In genomic region chr2:66495788-66496640, GRCh38 we compare ENCODE assay signal across 9 cellular contexts.
DNase-seq lines count a peak whose midpoint lies in the region; ATAC-seq and TF ChIP-seq lines count a peak whose summit lies in the region.
"Had no signal": no experiment of that assay in that cellular context is flagged by ENCODE, and none has a peak within 500 bp of the region (broad histone marks: within the 10 kb centered on the region; RNA-seq: fewer than 3 reads in every experiment).

No MANE protein-coding gene starts in this region.

- intact Hi-C loops in heart right ventricle (cut with DNase I) = loop anchor here in 5 of 10 donors (5.0 to 10.0 kb wide), 4 partner anchors 51 to 64 kb away; partner anchors contain the start of gene MEIS1 (in 2 of the 5)

- TF ChIP-seq CTCF in WERI-Rb-1 (IDR thresholded peaks at IDR 0.05; ENCODE audit: low read depth, low read length) (no peak), heart right ventricle (IDR thresholded peaks at IDR 0.05) (peak in 4 of 9 donors; percentile 6 to 38 (median 30))

- no peaks in the 10 kb centered on the region for H3K27me3 Mint-ChIP-seq in T-helper 17 cell

- H3K36me3 Mint-ChIP-seq in T-helper 17 cell (ENCODE audit: low read depth) = no peaks in the 10 kb centered on the region
- H3K36me3 Mint-ChIP-seq: natural killer cell treated with Interleukin-12 subunit alpha and Interleukin-12 subunit beta and Interleukin-15 and Interleukin-18, amount 100 ng/mL, for 72 hours had no signal

- no peaks in the 10 kb centered on the region for H3K27me3 ChIP-seq in H7 (ENCODE audit: control insufficient read depth, insufficient read depth, low read length)
- H3K27me3 ChIP-seq in WERI-Rb-1 (ENCODE audit: insufficient read depth, low read depth, severe bottlenecking) = no peaks in the 10 kb centered on the region
- no peaks in the 10 kb centered on the region for H3K27me3 ChIP-seq in heart right ventricle

- DNase-seq in H7 = peak; percentile 28
- peak; percentile 38 for DNase-seq in WERI-Rb-1
- peak in 1 of 2 donors; percentile 44 for DNase-seq in heart right ventricle
- DNase-seq in skeletal muscle cell (ENCODE audit: low read depth) = peak; percentile 74
- DNase-seq in T-helper 17 cell = no peak
- no peak for DNase-seq in activated CD4-positive, alpha-beta T cell treated with anti-CD3 and anti-CD28 coated beads, Interleukin-2, amount 50 U/mL, for 4 hours
- no peak for DNase-seq in stimulated activated naive CD4-positive, alpha-beta T cell treated with Interleukin-2 at 50 U/mL for 16 hours (lab: John Stamatoyannopoulos, UW)

- no peak overlapping the region for H3K27ac Mint-ChIP-seq in T-helper 17 cell
- H3K27ac Mint-ChIP-seq: natural killer cell treated with Interleukin-12 subunit alpha and Interleukin-12 subunit beta and Interleukin-15 and Interleukin-18, amount 100 ng/mL, for 72 hours had no signal

- no peak overlapping the region for H3K4me3 Mint-ChIP-seq in T-helper 17 cell
- H3K4me3 Mint-ChIP-seq: natural killer cell treated with Interleukin-12 subunit alpha and Interleukin-12 subunit beta and Interleukin-15 and Interleukin-18, amount 100 ng/mL, for 72 hours had no signal

- ATAC-seq in heart right ventricle (peak; percentile 44 to 84 (median 79)), T-helper 17 cell (no peak), HG02938 (IDR thresholded peaks at IDR 0.05; ENCODE audit: unreplicated experiment) (no peak)
- ATAC-seq: natural killer cell treated with Interleukin-12 subunit alpha and Interleukin-12 subunit beta and Interleukin-15 and Interleukin-18, amount 100 ng/mL, for 72 hours had no signal

- WGBS in heart right ventricle, 2 donors = 48% methylated on average over 13 of the region's 13 CpGs

- H3K4me1 Mint-ChIP-seq in T-helper 17 cell = no peaks in the 10 kb centered on the region

- no peak overlapping the region for H3K4me3 ChIP-seq in H7 (ENCODE audit: insufficient read depth, low read depth, low read length)
- H3K4me3 ChIP-seq in WERI-Rb-1 (ENCODE audit: low read depth, low read length) = no peak overlapping the region
- no peak overlapping the region for H3K4me3 ChIP-seq in heart right ventricle
- no peak overlapping the region for H3K4me3 ChIP-seq in skeletal muscle cell (ENCODE audit: low read depth, low read length)

- H3K27ac ChIP-seq in WERI-Rb-1 (no peak overlapping the region), heart right ventricle (peak overlapping the region in 9 of 10 donors; percentile 11 to 74 (median 69))

- H3K36me3 ChIP-seq in H7 (replicated peaks; ENCODE audit: control insufficient read depth, insufficient read depth, low read length) (no peaks in the 10 kb centered on the region), WERI-Rb-1 (no peaks in the 10 kb centered on the region), heart right ventricle (no peaks in the 10 kb centered on the region)

- peaks cover 3 to 54% (median 34%) of the 10 kb centered on the region in 9 donors for H3K4me1 ChIP-seq in heart right ventricle

- H3K9me3 ChIP-seq in WERI-Rb-1 (ENCODE audit: severe bottlenecking) (no peaks in the 10 kb centered on the region), heart right ventricle (no peaks in the 10 kb centered on the region), T-helper 17 cell (ENCODE audit: control insufficient read depth, low read length, poor library complexity, severe bottlenecking) (no peaks in the 10 kb centered on the region)

Comparison
In these comparisons a context has a peak if more than half of its experiments do, and no peak if none do; other contexts are left out.
1. DNase-seq: peak in H7 (single experiment), WERI-Rb-1 (single experiment) and skeletal muscle cell (single experiment); none in T-helper 17 cell (0 of 3), activated CD4-positive, alpha-beta T cell treated with anti-CD3 and anti-CD28 coated beads, Interleukin-2, amount 50 U/mL, for 4 hours (0 of 2) and stimulated activated naive CD4-positive, alpha-beta T cell treated with Interleukin-2 at 50 U/mL for 16 hours (single experiment).
2. ATAC-seq: peak in heart right ventricle (8 of 8); none in T-helper 17 cell (single experiment) and HG02938 (single experiment).